Comparison of ENCODE assay signal across 2 cellular contexts in the genomic region with DNA sequence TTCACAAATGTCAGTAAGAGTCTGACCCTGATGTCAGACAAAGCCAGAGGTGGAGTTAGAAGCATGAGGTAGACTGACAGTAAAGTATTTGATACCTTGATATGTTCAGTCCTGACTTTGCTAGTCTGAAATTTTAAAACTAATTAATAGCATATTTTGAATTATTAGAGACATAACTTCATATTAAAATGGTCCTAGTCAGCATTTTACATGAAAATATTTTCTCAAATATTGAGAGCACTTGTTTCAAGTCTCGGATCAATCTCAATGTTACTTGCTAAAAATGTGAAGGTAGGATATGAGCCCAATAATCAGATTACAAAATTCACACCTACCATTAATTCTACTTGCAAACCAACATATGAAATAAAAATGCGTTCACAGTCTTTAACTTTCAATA.
TF ChIP-seq lines count a peak whose summit lies in the region.

No MANE protein-coding gene starts in this region.

TF ChIP-seq in HepG2, 621 proteins besides CTCF, POLR2A, EP300 and RAD21:
- TF ChIP-seq SIN3A (IDR thresholded peaks at IDR 0.05; ENCODE audit: borderline replicate concordance, low read depth, low read length) (no peak), FOXM1 (CRISPR knock-in tag; IDR thresholded peaks at IDR 0.05) (no peak), MAFK (conservative IDR thresholded peaks at IDR 0.05 in 1 of 2, IDR thresholded peaks at IDR 0.05 in 1 of 2; ENCODE audit: low read length in 2 of 2) (peak; percentile 55 to 86; a peak in 3 of 4 replicates), MAFF (IDR thresholded peaks at IDR 0.05; ENCODE audit: low read depth, low read length) (peak; percentile 84)

TF ChIP-seq in K562, 482 proteins besides CTCF, POLR2A, EP300 and RAD21:
- TF ChIP-seq C11orf30 (IDR thresholded peaks at IDR 0.05; ENCODE audit: low read depth) (peak; percentile 41; the same call in 1 of the 2 replicates), MAFK (IDR thresholded peaks at IDR 0.05; ENCODE audit: low read length) (peak; percentile 27; the same call in 1 of the 2 replicates), HNRNPUL1 (IDR thresholded peaks at IDR 0.05; ENCODE audit: low read length) (no peak), MAFG (tag; conservative IDR thresholded peaks at IDR 0.05) (peak; percentile 45; the same call in 1 of the 2 replicates), POLR2G (IDR thresholded peaks at IDR 0.05; ENCODE audit: low read depth, low read length) (no peak), ZNF407 (IDR thresholded peaks at IDR 0.05; ENCODE audit: low read depth) (no peak), MAFF (IDR thresholded peaks at IDR 0.05; ENCODE audit: low read length) (peak; percentile 24; the same call in 1 of the 2 replicates), ZNF316 (IDR thresholded peaks at IDR 0.05) (peak; percentile 69; the same call in 1 of the 2 replicates), ZNF24 (IDR thresholded peaks at IDR 0.05) (no peak)
